In the genomic region with DNA sequence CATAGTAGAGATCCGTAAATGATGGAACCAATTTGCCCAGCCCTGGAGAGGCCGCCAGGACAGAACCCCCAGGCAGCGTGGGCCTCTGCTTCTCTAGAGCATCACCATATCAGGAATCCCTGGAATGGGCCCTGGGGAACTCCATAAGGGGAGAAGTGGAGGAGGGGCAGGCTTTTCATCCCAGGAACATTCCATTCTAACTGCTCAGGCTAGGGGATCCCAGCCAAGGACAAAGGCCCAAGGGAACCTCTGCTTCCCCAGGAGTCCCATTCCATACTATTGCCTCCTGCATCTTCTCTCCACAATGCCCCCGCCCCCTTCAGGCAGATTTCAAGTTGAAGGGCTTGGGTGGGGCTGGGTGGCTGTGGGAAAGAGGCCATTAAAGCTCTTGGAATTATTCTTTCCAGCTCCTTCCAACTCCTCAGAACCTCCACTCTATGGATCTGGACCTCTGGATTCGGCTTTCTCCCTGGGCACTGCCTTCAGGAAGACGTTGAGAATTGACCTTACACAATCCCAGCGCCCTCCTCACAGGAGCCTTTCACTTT, we compare ENCODE assay signal across 10 cellular contexts. TPM values are rescaled to one million over a fixed set of nuclear protein-coding genes. Genes with fewer than 3 reads are reported as not detected.
A peak's percentile ranks its signal among the peaks of the same experiment; 100 is the strongest.
DNase-seq lines count a peak whose midpoint lies in the region; ATAC-seq and TF ChIP-seq lines count a peak whose summit lies in the region.
"Had no signal": no experiment of that assay in that cellular context is flagged by ENCODE, and none has a peak within 500 bp of the region (broad histone marks: within the 10 kb centered on the region; RNA-seq: fewer than 3 reads in every experiment).

No MANE protein-coding gene starts in this region.

- CTCF ChIA-PET in mammary epithelial cell (lab: Charles Lee; ENCODE audit: low non-redundant PET) (interaction anchor here (0.6 kb wide), 1 partner anchor 322 kb away, joined by 4 read pairs; no protein-coding TSS in a partner anchor), HEK293T (lab: Yijun Ruan, JAX) (interaction anchor here (1.5 kb wide), 1 partner anchor 45 kb away, joined by 3 read pairs; no protein-coding TSS in a partner anchor)

- H3K4me3 ChIP-seq in HAP-1 (no peak overlapping the region), mammary epithelial cell (replicated peaks in 1 of 3; ENCODE audit: insufficient read depth in 1 of 3, low read depth in 2 of 3, low read length in 3 of 3) (no peak overlapping the region), stomach (no peak overlapping the region)
- H3K4me3 ChIP-seq: dorsolateral prefrontal cortex had no signal

- peaks cover 30% of the 10 kb centered on the region for H3K79me2 ChIP-seq in mammary epithelial cell (ENCODE audit: insufficient read depth, low read length)

- in situ Hi-C loops in HAP-1 (cut with MboI; ENCODE audit: low sequenced_read_pairs) (no loop called here), mammary epithelial cell (cut with MboI; ENCODE audit: low sequenced_read_pairs in 2 of 2) (loop anchor here in 1 of 2 donors (5.0 kb wide), 2 partner anchors 33 to 98 kb away; no protein-coding TSS in a partner anchor)

- dilution Hi-C loops in mammary epithelial cell (cut with HindIII; ENCODE audit: low sequenced_read_pairs), result loop anchor here (5.0 kb wide), 2 partner anchors 33 to 37 kb away; a partner anchor contains a TSS

- H3K4me1 ChIP-seq in HAP-1 (peaks cover 28% of the 10 kb centered on the region), mammary epithelial cell (ENCODE audit: insufficient read depth, low read length) (peaks cover 88% of the 10 kb centered on the region), stomach (peaks cover 54 to 98% (median 83%) of the 10 kb centered on the region in 4 donors)

- H3K4me3 Mint-ChIP-seq in naive thymus-derived CD8-positive, alpha-beta T cell, result no peak overlapping the region
- H3K4me3 Mint-ChIP-seq: stimulated activated naive CD8-positive, alpha-beta T cell treated with anti-CD3 and anti-CD28 coated beads, Interleukin-15, Interleukin-2, amounts not matched to agents 100 ng/mL and 50 ng/mL, for 24 hours had no signal

- BruUV-seq in mammary epithelial cell (replicated peaks; lab: Mats Ljungman, UMichigan), result no TSS peak

- no peaks in the 10 kb centered on the region for H3K9me3 Mint-ChIP-seq in naive thymus-derived CD8-positive, alpha-beta T cell
- H3K9me3 Mint-ChIP-seq: stimulated activated naive CD8-positive, alpha-beta T cell treated with anti-CD3 and anti-CD28 coated beads, Interleukin-15, Interleukin-2, amounts not matched to agents 100 ng/mL and 50 ng/mL, for 24 hours had no signal

- H3K9ac ChIP-seq in mammary epithelial cell (ENCODE audit: insufficient read depth, low read length), result peak overlapping the region; percentile 80

- H3K27ac Mint-ChIP-seq in naive thymus-derived CD8-positive, alpha-beta T cell, result no peak overlapping the region
- H3K27ac Mint-ChIP-seq: stimulated activated naive CD8-positive, alpha-beta T cell treated with anti-CD3 and anti-CD28 coated beads, Interleukin-15, Interleukin-2, amounts not matched to agents 100 ng/mL and 50 ng/mL, for 24 hours had no signal

- peak in 1 of 2 donors; percentile 15 for TF ChIP-seq CTCF in mammary epithelial cell (conservative IDR thresholded peaks at IDR 0.05 in 1 of 2, IDR thresholded peaks at IDR 0.05 in 1 of 2; ENCODE audit: extremely low read depth in 1 of 2, insufficient read depth in 1 of 2, low read depth in 1 of 2, low read length in 2 of 2)
- TF ChIP-seq CTCF in stomach (IDR thresholded peaks at IDR 0.05), result no peak

- H3K27me3 Mint-ChIP-seq in naive thymus-derived CD8-positive, alpha-beta T cell, result peaks cover 14 to 38% (median 19%) of the 10 kb centered on the region in 5 donors

- H3K36me3 ChIP-seq in HAP-1 (replicated peaks) (no peaks in the 10 kb centered on the region), mammary epithelial cell (ENCODE audit: insufficient read depth, low read length) (peaks cover 5% of the 10 kb centered on the region), stomach (peaks cover 0 to 9% (median 2%) of the 10 kb centered on the region in 4 donors)

- intact Hi-C loops in mammary epithelial cell (cut with micrococcal nuclease) (loop anchor here (1.0 to 5.0 kb wide), 3 partner anchors 9 to 147 kb away; a partner anchor contains a TSS), stomach (cut with DNase I; ENCODE audit: low total_unique reads) (loop anchor here (10.0 kb wide), 1 partner anchor 45 kb away; no protein-coding TSS in a partner anchor)

- no peaks in the 10 kb centered on the region for H3K9me3 ChIP-seq in HAP-1
- H3K9me3 ChIP-seq in mammary epithelial cell (replicated peaks; ENCODE audit: insufficient read depth, low read length), result no peaks in the 10 kb centered on the region
- no peaks in the 10 kb centered on the region for H3K9me3 ChIP-seq in stomach

- DNase-seq in HAP-1 (ENCODE audit: low spot score in 2 of 2), result peak; percentile 65 to 79
- peak; percentile 94 for DNase-seq in mammary epithelial cell
- peak; percentile 72 for DNase-seq in iPS-NIHi11 (ENCODE audit: low spot score)
- peak; percentile 58 for DNase-seq in stomach
- DNase-seq in activated T-cell treated with anti-CD3 and anti-CD28 coated beads for 4 hours, result no peak
- DNase-seq in naive thymus-derived CD8-positive, alpha-beta T cell, result no peak
- no peak for DNase-seq in HEK293T (ENCODE audit: extremely low spot score)
- DNase-seq: dorsolateral prefrontal cortex had no signal

- peaks cover 7 to 29% (median 9%) of the 10 kb centered on the region in 4 donors for H3K4me1 Mint-ChIP-seq in naive thymus-derived CD8-positive, alpha-beta T cell

- H3K27ac ChIP-seq in mammary epithelial cell (ENCODE audit: insufficient read depth, low read depth, low read length) (peak overlapping the region; percentile 96), stomach (peak overlapping the region; percentile 56 to 90 (median 86))

- H3K36me3 Mint-ChIP-seq in naive thymus-derived CD8-positive, alpha-beta T cell, result no peaks in the 10 kb centered on the region

- ATAC-seq in naive thymus-derived CD8-positive, alpha-beta T cell, result no peak
- ATAC-seq in HG03135 (IDR thresholded peaks at IDR 0.05; ENCODE audit: unreplicated experiment), result no peak

- peak overlapping the region; percentile 71 for H3K4me2 ChIP-seq in mammary epithelial cell (ENCODE audit: insufficient read depth, low read depth, low read length)

- H4K20me1 ChIP-seq in mammary epithelial cell (ENCODE audit: insufficient read depth, low read length), result no peaks in the 10 kb centered on the region

- H2AFZ ChIP-seq in mammary epithelial cell (ENCODE audit: low read depth, low read length), result no peak overlapping the region

- peak; percentile 51 for TF ChIP-seq EP300 in stomach (IDR thresholded peaks at IDR 0.05)

- H3K27me3 ChIP-seq in HAP-1 (ENCODE audit: low read depth), result no peaks in the 10 kb centered on the region
- H3K27me3 ChIP-seq in mammary epithelial cell (ENCODE audit: insufficient read depth, low read length), result no peaks in the 10 kb centered on the region
- peaks cover 0 to 15% (median 5%) of the 10 kb centered on the region in 3 donors for H3K27me3 ChIP-seq in stomach

- no peak for TF ChIP-seq POLR2A in stomach (IDR thresholded peaks at IDR 0.05)

- WGBS in mammary epithelial cell (ENCODE audit: low coverage, missing lambda C conversion rate), result 0% methylated on average over 4 of the region's 7 CpGs
- WGBS in stomach, 5 donors, result 55 to 75% (median 59%) methylated on average over 7 of the region's 7 CpGs

- POLR2A ChIA-PET in naive thymus-derived CD8-positive, alpha-beta T cell (lab: Charles Lee), result no interaction called here
- POLR2A ChIA-PET in HEK293T (lab: Yijun Ruan, JAX), result no interaction called here

TF ChIP-seq in HEK293T, 16 proteins besides CTCF, POLR2A, EP300 and RAD21:
- TF ChIP-seq TARDBP (IDR thresholded peaks at IDR 0.05), result no peak
- TF ChIP-seq FOXK2 (IDR thresholded peaks at IDR 0.05), result no peak
- no peak for TF ChIP-seq SUZ12 (IDR thresholded peaks at IDR 0.05)
- TF ChIP-seq ARNT (IDR thresholded peaks at IDR 0.05), result no peak
- TF ChIP-seq HDGF (IDR thresholded peaks at IDR 0.05; ENCODE audit: borderline replicate concordance), result no peak
- no peak for TF ChIP-seq SP1 (IDR thresholded peaks at IDR 0.05)
- no peak for TF ChIP-seq CTBP1 (IDR thresholded peaks at IDR 0.05; ENCODE audit: borderline replicate concordance)
- TF ChIP-seq, protein P1, sequence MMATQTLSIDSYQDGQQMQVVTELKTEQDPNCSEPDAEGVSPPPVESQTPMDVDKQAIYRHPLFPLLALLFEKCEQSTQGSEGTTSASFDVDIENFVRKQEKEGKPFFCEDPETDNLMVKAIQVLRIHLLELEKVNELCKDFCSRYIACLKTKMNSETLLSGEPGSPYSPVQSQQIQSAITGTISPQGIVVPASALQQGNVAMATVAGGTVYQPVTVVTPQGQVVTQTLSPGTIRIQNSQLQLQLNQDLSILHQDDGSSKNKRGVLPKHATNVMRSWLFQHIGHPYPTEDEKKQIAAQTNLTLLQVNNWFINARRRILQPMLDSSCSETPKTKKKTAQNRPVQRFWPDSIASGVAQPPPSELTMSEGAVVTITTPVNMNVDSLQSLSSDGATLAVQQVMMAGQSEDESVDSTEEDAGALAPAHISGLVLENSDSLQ (IDR thresholded peaks at IDR 0.05), result no peak

RNA-seq across cellular contexts. Expression of a gene that starts 6.0 kb away (rescaled TPM):
- total RNA-seq in mammary epithelial cell (100 to 1,000 TPM in 1 of 2 donors, 10 to 100 TPM in 1; 99.0 to 142 TPM), stomach (100 to 1,000 TPM in 1 of 5 donors, 10 to 100 TPM in 3, 1 to 10 TPM in 1; 1.7 to 188 (median 40.0) TPM)
- polyA plus RNA-seq in mammary epithelial cell (196 TPM), stomach (100 to 1,000 TPM; 121 to 216 (median 183) TPM)
- 75.9 TPM for polyA minus RNA-seq in mammary epithelial cell
- total RNA-seq in naive thymus-derived CD8-positive, alpha-beta T cell, result not detected
- polyA plus RNA-seq in naive thymus-derived CD8-positive, alpha-beta T cell, result not detected

RNA-seq across cellular contexts. Expression of a gene that starts 13.1 kb away (rescaled TPM):
- total RNA-seq in mammary epithelial cell, result 10 to 100 TPM; 23.4 to 50.7 TPM
- 21.8 TPM for polyA plus RNA-seq in mammary epithelial cell
- 24.1 TPM for polyA minus RNA-seq in mammary epithelial cell
- 10 to 100 TPM in 2 of 5 donors, 1 to 10 TPM in 3; 1.8 to 33.0 (median 5.5) TPM for total RNA-seq in stomach
- polyA plus RNA-seq in stomach, result 10 to 100 TPM in 1 of 3 donors, 1 to 10 TPM in 2; 1.7 to 27.5 (median 3.9) TPM
- not detected for total RNA-seq in naive thymus-derived CD8-positive, alpha-beta T cell
- not detected for polyA plus RNA-seq in naive thymus-derived CD8-positive, alpha-beta T cell

RNA-seq across cellular contexts. Expression of a gene that starts 39.2 kb away (rescaled TPM):
- 10 to 100 TPM; 15.2 to 24.7 TPM for total RNA-seq in mammary epithelial cell
- 26.4 TPM for polyA plus RNA-seq in mammary epithelial cell
- polyA minus RNA-seq in mammary epithelial cell, result 25.0 TPM
- 10 to 100 TPM in 2 of 5 donors, 1 to 10 TPM in 3; 2.9 to 21.6 (median 7.1) TPM for total RNA-seq in stomach
- 10 to 100 TPM; 13.6 to 15.3 (median 14.5) TPM for polyA plus RNA-seq in stomach
- total RNA-seq in naive thymus-derived CD8-positive, alpha-beta T cell, result 1 to 10 TPM; 2.8 to 3.5 TPM
- polyA plus RNA-seq in naive thymus-derived CD8-positive, alpha-beta T cell, result 1 to 10 TPM; 2.8 to 7.7 (median 6.9) TPM

Comparison
In these comparisons a context has a peak if more than half of its experiments do, and no peak if none do; other contexts are left out.
1. DNase-seq: peak in HAP-1 (2 of 2), mammary epithelial cell (single experiment), iPS-NIHi11 (single experiment) and stomach (single experiment); none in activated T-cell treated with anti-CD3 and anti-CD28 coated beads for 4 hours (single experiment), naive thymus-derived CD8-positive, alpha-beta T cell (0 of 10) and HEK293T (single experiment).